ENCODE assay signal across 9 cellular contexts in genomic region chr9:134475051-134475790, GRCh38.
DNase-seq lines count a peak whose midpoint lies in the region; ATAC-seq, FAIRE-seq and TF ChIP-seq lines count a peak whose summit lies in the region.
"Had no signal": no experiment of that assay in that cellular context is flagged by ENCODE, and none has a peak within 500 bp of the region (broad histone marks: within the 10 kb centered on the region; RNA-seq: fewer than 3 reads in every experiment).

No MANE protein-coding gene starts in this region.

- no peaks in the 10 kb centered on the region for H3K36me3 ChIP-seq in left lung
- no peaks in the 10 kb centered on the region for H3K36me3 ChIP-seq in thoracic aorta

- TF ChIP-seq CTCF in left lung (IDR thresholded peaks at IDR 0.05), result no peak
- no peak for TF ChIP-seq CTCF in thoracic aorta (IDR thresholded peaks at IDR 0.05)

- H3K36me3 Mint-ChIP-seq in activated CD4-positive, alpha-beta T cell treated with anti-CD3 and anti-CD28 coated beads for 36 hours (ENCODE audit: low read depth), result no peaks in the 10 kb centered on the region
- H3K36me3 Mint-ChIP-seq: CD8-positive, alpha-beta memory T cell had no signal

- POLR2A ChIA-PET in activated CD4-positive, alpha-beta T cell treated with anti-CD3 and anti-CD28 coated beads for 36 hours (lab: Charles Lee), result no interaction called here

- H3K4me1 ChIP-seq in left lung (peaks cover 5 to 12% of the 10 kb centered on the region in 2 donors), thoracic aorta (ENCODE audit: control insufficient read depth in 1 of 2, low read depth in 2 of 2) (peaks cover 28 to 79% of the 10 kb centered on the region in 2 donors)

- intact Hi-C loops in activated CD4-positive, alpha-beta T cell treated with anti-CD3 and anti-CD28 coated beads for 36 hours (cut with DNase I, micrococcal nuclease), result no loop called here
- intact Hi-C loops in left lung (cut with DNase I), result no loop called here

- no peak for FAIRE-seq in frontal cortex (lab: Jason Lieb, UNC)

- H3K27me3 Mint-ChIP-seq in activated CD4-positive, alpha-beta T cell treated with anti-CD3 and anti-CD28 coated beads for 36 hours, result no peaks in the 10 kb centered on the region

- peak; percentile 91 for ATAC-seq in activated CD4-positive, alpha-beta T cell treated with anti-CD3 and anti-CD28 coated beads for 36 hours
- ATAC-seq in left lung (peak; percentile 81), thoracic aorta (ENCODE audit: insufficient number of reproducible peaks, low FRiP score, low read depth) (no peak), HG02678 (IDR thresholded peaks at IDR 0.05; ENCODE audit: unreplicated experiment) (no peak)

- DNase-seq in activated CD4-positive, alpha-beta T cell treated with anti-CD3 and anti-CD28 coated beads for 36 hours, result peak; percentile 63
- no peak for DNase-seq in activated CD4-positive, alpha-beta T cell treated with anti-CD3 and anti-CD28 coated beads for 1 hour
- DNase-seq in astrocyte of the hippocampus (ENCODE audit: low read depth, low spot score), result peak; percentile 59
- DNase-seq in left lung, result peak in 1 of 2 donors; percentile 70
- DNase-seq in thoracic aorta (ENCODE audit: low spot score), result no peak
- DNase-seq in frontal cortex (ENCODE audit: low spot score in 2 of 2), result no peak
- DNase-seq in caudate nucleus (lab: John Stamatoyannopoulos, UW), result no peak

- H3K4me1 Mint-ChIP-seq in activated CD4-positive, alpha-beta T cell treated with anti-CD3 and anti-CD28 coated beads for 36 hours, result peaks cover 5% of the 10 kb centered on the region
- H3K4me1 Mint-ChIP-seq: CD8-positive, alpha-beta memory T cell had no signal

- no peaks in the 10 kb centered on the region for H3K9me3 Mint-ChIP-seq in activated CD4-positive, alpha-beta T cell treated with anti-CD3 and anti-CD28 coated beads for 36 hours (ENCODE audit: low read depth)
- H3K9me3 Mint-ChIP-seq: CD8-positive, alpha-beta memory T cell had no signal

- CTCF ChIA-PET in activated CD4-positive, alpha-beta T cell treated with anti-CD3 and anti-CD28 coated beads for 36 hours (lab: Charles Lee), result no interaction called here

- H3K27me3 ChIP-seq in left lung (no peaks in the 10 kb centered on the region), thoracic aorta (replicated peaks; ENCODE audit: insufficient read depth) (no peaks in the 10 kb centered on the region)

- peak overlapping the region; percentile 44 to 53 for H3K27ac ChIP-seq in left lung
- H3K27ac ChIP-seq in thoracic aorta, result peak overlapping the region; percentile 83 to 86
- no peak overlapping the region for H3K27ac ChIP-seq in caudate nucleus (ENCODE audit: low read depth, low read length)

- H3K27ac Mint-ChIP-seq in activated CD4-positive, alpha-beta T cell treated with anti-CD3 and anti-CD28 coated beads for 36 hours, result peak overlapping the region; percentile 72

- H3K9me3 ChIP-seq in left lung (peaks cover 0 to 10% of the 10 kb centered on the region in 2 donors), thoracic aorta (no peaks in the 10 kb centered on the region)

- no peak overlapping the region for H3K4me3 ChIP-seq in left lung
- H3K4me3 ChIP-seq in thoracic aorta, result no peak overlapping the region

- H3K4me3 Mint-ChIP-seq in activated CD4-positive, alpha-beta T cell treated with anti-CD3 and anti-CD28 coated beads for 36 hours, result no peak overlapping the region

Comparison
In these comparisons a context has a peak if more than half of its experiments do, and no peak if none do; other contexts are left out.
1. DNase-seq: peak in activated CD4-positive, alpha-beta T cell treated with anti-CD3 and anti-CD28 coated beads for 36 hours (single experiment) and astrocyte of the hippocampus (single experiment); none in activated CD4-positive, alpha-beta T cell treated with anti-CD3 and anti-CD28 coated beads for 1 hour (single experiment), thoracic aorta (single experiment), frontal cortex (0 of 2) and caudate nucleus (0 of 61).
2. ATAC-seq: peak in activated CD4-positive, alpha-beta T cell treated with anti-CD3 and anti-CD28 coated beads for 36 hours (single experiment) and left lung (single experiment); none in thoracic aorta (single experiment) and HG02678 (single experiment).